13 cellular contexts compared by ENCODE assay signal in genomic region chr3:150344079-150344478, GRCh38.
"Had no signal": no experiment of that assay in that cellular context is flagged by ENCODE, and none has a peak within 500 bp of the region (broad histone marks: within the 10 kb centered on the region; RNA-seq: fewer than 3 reads in every experiment).

No MANE protein-coding gene starts in this region.

- H3K4me1 Mint-ChIP-seq: naive thymus-derived CD4-positive, alpha-beta T cell had no signal

- H3K36me3 Mint-ChIP-seq: naive thymus-derived CD4-positive, alpha-beta T cell had no signal

- H3K4me1 ChIP-seq: breast epithelium, testis had no signal

- FAIRE-seq: TTC549 had no signal

- H3K4me3 Mint-ChIP-seq: activated T-helper 1 cell treated with anti-CD3 and anti-CD28 coated beads, Interleukin-12 subunit alpha, Interleukin-12 subunit beta, Interleukin-2, Interleukin-4 antibody, amounts not matched to agents 30 ng/mL and 10 ng/mL and 1 ng/mL, durations not matched to agents 14 hours and 24 hours and 36 hours; dendritic cell treated with granulocyte-macrophage colony-stimulating factor and Interleukin-4, amounts not matched to agents 40 ng/mL and 50 ng/mL, for 4 days; effector memory CD8-positive, alpha-beta T cell; naive thymus-derived CD4-positive, alpha-beta T cell had no signal

- H3K4me3 ChIP-seq: breast epithelium, lung, mucosa of descending colon, stomach, testis had no signal

- H3K9me3 Mint-ChIP-seq: activated T-helper 1 cell treated with anti-CD3 and anti-CD28 coated beads, Interleukin-12 subunit alpha, Interleukin-12 subunit beta, Interleukin-2, Interleukin-4 antibody, amounts not matched to agents 30 ng/mL and 10 ng/mL and 1 ng/mL, durations not matched to agents 14 hours and 24 hours and 36 hours; dendritic cell treated with granulocyte-macrophage colony-stimulating factor and Interleukin-4, amounts not matched to agents 40 ng/mL and 50 ng/mL, for 4 days; effector memory CD8-positive, alpha-beta T cell; naive thymus-derived CD4-positive, alpha-beta T cell had no signal

- DNase-seq: anterior cingulate cortex; effector memory CD8-positive, alpha-beta T cell; left colon; naive thymus-derived CD4-positive, alpha-beta T cell; stomach; testis had no signal

- H3K36me3 ChIP-seq: breast epithelium, stomach had no signal

- H3K27me3 Mint-ChIP-seq: dendritic cell treated with granulocyte-macrophage colony-stimulating factor and Interleukin-4, amounts not matched to agents 40 ng/mL and 50 ng/mL, for 4 days; progenitor cell of endocrine pancreas had no signal

- ATAC-seq: effector memory CD8-positive, alpha-beta T cell; left colon; mucosa of descending colon; naive thymus-derived CD4-positive, alpha-beta T cell had no signal

- H3K27me3 ChIP-seq: breast epithelium, stomach, testis had no signal

- H3K9me3 ChIP-seq: breast epithelium, mucosa of descending colon, stomach, testis had no signal

- H3K27ac Mint-ChIP-seq: activated T-helper 1 cell treated with anti-CD3 and anti-CD28 coated beads, Interleukin-12 subunit alpha, Interleukin-12 subunit beta, Interleukin-2, Interleukin-4 antibody, amounts not matched to agents 30 ng/mL and 10 ng/mL and 1 ng/mL, durations not matched to agents 14 hours and 24 hours and 36 hours; effector memory CD8-positive, alpha-beta T cell; naive thymus-derived CD4-positive, alpha-beta T cell had no signal

- H3K27ac ChIP-seq: stomach, testis had no signal
